Comparison of ENCODE assay signal across 5 cellular contexts in the genomic region with DNA sequence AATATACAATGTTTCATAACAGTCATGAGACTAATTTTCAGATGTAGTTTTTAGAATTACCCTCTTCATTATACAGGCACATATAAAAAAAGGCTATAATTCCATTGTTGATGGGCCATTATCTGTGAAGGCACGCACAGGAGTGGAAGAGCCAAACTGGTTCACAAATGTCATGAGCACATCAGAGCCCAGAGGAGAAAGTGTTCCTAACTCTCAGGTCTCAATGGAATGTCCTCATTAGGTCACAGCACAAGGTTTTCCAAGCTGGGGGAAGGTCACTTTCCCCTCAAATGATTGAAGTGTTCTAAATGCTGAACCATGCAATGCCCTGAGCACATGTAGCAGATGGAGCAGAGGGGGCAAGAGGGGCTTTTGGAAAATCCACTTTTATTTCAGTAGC. TPM values are rescaled to one million over a fixed set of nuclear protein-coding genes. Genes with fewer than 3 reads are reported as not detected.
"Had no signal": no experiment of that assay in that cellular context is flagged by ENCODE, and none has a peak within 500 bp of the region (broad histone marks: within the 10 kb centered on the region; RNA-seq: fewer than 3 reads in every experiment).

No MANE protein-coding gene starts in this region.

- H3K4me3 ChIP-seq: GM23338 had no signal

- DNase-seq: H9, HCEC 1CT, IMR-90 had no signal

- ATAC-seq: GM23338 had no signal

RNA-seq across cellular contexts. Expression of a gene that starts 41.2 kb away (rescaled TPM):
- total RNA-seq: H9, HT-29, IMR-90 had no signal
- polyA plus RNA-seq: IMR-90 had no signal
